Comparison of ENCODE assay signal across 8 cellular contexts in genomic region chr15:74873756-74874424, GRCh38. TPM values are rescaled to one million over a fixed set of nuclear protein-coding genes. Genes with fewer than 3 reads are reported as not detected.
DNase-seq lines count a peak whose midpoint lies in the region; ATAC-seq and FAIRE-seq lines count a peak whose summit lies in the region.

No MANE protein-coding gene starts in this region.

- FAIRE-seq in frontal cortex (lab: Jason Lieb, UNC), result no peak

- no peak for ATAC-seq in stimulated activated effector memory CD8-positive, alpha-beta T cell treated with anti-CD3 and anti-CD28 coated beads, Interleukin-12 subunit alpha, Interleukin-12 subunit beta, amount 100 ng/mL, for 72 hours
- no peak for ATAC-seq in HG03280 (IDR thresholded peaks at IDR 0.05; ENCODE audit: unreplicated experiment)

- H3K4me3 ChIP-seq in HUES6 (ENCODE audit: low read depth, low read length) (peak overlapping the region; percentile 90), iPS-11a (ENCODE audit: low read depth, low read length) (peak overlapping the region; percentile 30)

- H3K9me3 Mint-ChIP-seq in activated naive CD4-positive, alpha-beta T cell treated with anti-CD3 and anti-CD28 coated beads, Interleukin-2, amount 50 U/mL, for 24 hours, result no peaks in the 10 kb centered on the region
- H3K9me3 Mint-ChIP-seq in stimulated activated effector memory CD8-positive, alpha-beta T cell treated with anti-CD3 and anti-CD28 coated beads, Interleukin-12 subunit alpha, Interleukin-12 subunit beta, amount 100 ng/mL, for 72 hours, result no peaks in the 10 kb centered on the region

- H3K4me1 Mint-ChIP-seq in activated naive CD4-positive, alpha-beta T cell treated with anti-CD3 and anti-CD28 coated beads, Interleukin-2, amount 50 U/mL, for 24 hours, result peaks cover 43% of the 10 kb centered on the region
- peaks cover 52% of the 10 kb centered on the region for H3K4me1 Mint-ChIP-seq in stimulated activated effector memory CD8-positive, alpha-beta T cell treated with anti-CD3 and anti-CD28 coated beads, Interleukin-12 subunit alpha, Interleukin-12 subunit beta, amount 100 ng/mL, for 72 hours

- H3K4me3 Mint-ChIP-seq in activated naive CD4-positive, alpha-beta T cell treated with anti-CD3 and anti-CD28 coated beads, Interleukin-2, amount 50 U/mL, for 24 hours, result peak overlapping the region; percentile 99
- peak overlapping the region; percentile 100 for H3K4me3 Mint-ChIP-seq in stimulated activated effector memory CD8-positive, alpha-beta T cell treated with anti-CD3 and anti-CD28 coated beads, Interleukin-12 subunit alpha, Interleukin-12 subunit beta, amount 100 ng/mL, for 72 hours

- H3K27ac Mint-ChIP-seq in activated naive CD4-positive, alpha-beta T cell treated with anti-CD3 and anti-CD28 coated beads, Interleukin-2, amount 50 U/mL, for 24 hours, result peak overlapping the region; percentile 91
- peak overlapping the region; percentile 98 for H3K27ac Mint-ChIP-seq in stimulated activated effector memory CD8-positive, alpha-beta T cell treated with anti-CD3 and anti-CD28 coated beads, Interleukin-12 subunit alpha, Interleukin-12 subunit beta, amount 100 ng/mL, for 72 hours

- H3K36me3 Mint-ChIP-seq in activated naive CD4-positive, alpha-beta T cell treated with anti-CD3 and anti-CD28 coated beads, Interleukin-2, amount 50 U/mL, for 24 hours, result peaks cover 3% of the 10 kb centered on the region
- H3K36me3 Mint-ChIP-seq in stimulated activated effector memory CD8-positive, alpha-beta T cell treated with anti-CD3 and anti-CD28 coated beads, Interleukin-12 subunit alpha, Interleukin-12 subunit beta, amount 100 ng/mL, for 72 hours, result peaks cover 37% of the 10 kb centered on the region

- H3K4me1 ChIP-seq in HUES6 (ENCODE audit: control insufficient read depth, insufficient read depth, low read length), result peaks cover 21% of the 10 kb centered on the region; the same call in 1 of the 2 replicates

- no peak overlapping the region for H3K27ac ChIP-seq in HUES6 (ENCODE audit: low read depth, low read length)

- H3K27me3 ChIP-seq in HUES6 (ENCODE audit: control insufficient read depth, insufficient read depth, low read length), result no peaks in the 10 kb centered on the region

- H3K36me3 ChIP-seq in HUES6 (ENCODE audit: control insufficient read depth, insufficient read depth, low read length), result no peaks in the 10 kb centered on the region

- no peaks in the 10 kb centered on the region for H3K27me3 Mint-ChIP-seq in activated naive CD4-positive, alpha-beta T cell treated with anti-CD3 and anti-CD28 coated beads, Interleukin-2, amount 50 U/mL, for 24 hours

- H3K9ac ChIP-seq in HUES6 (ENCODE audit: low read length), result peak overlapping the region; percentile 9

- H3K9me3 ChIP-seq in HUES6 (ENCODE audit: control insufficient read depth, insufficient read depth, low read depth, low read length), result no peaks in the 10 kb centered on the region

- peak; percentile 21 for DNase-seq in COLO668 (lab: John Stamatoyannopoulos, UW; ENCODE audit: unreplicated experiment)
- DNase-seq in stimulated activated effector memory CD8-positive, alpha-beta T cell treated with anti-CD3 and anti-CD28 coated beads, Interleukin-12 subunit alpha, Interleukin-12 subunit beta, amount 100 ng/mL, for 72 hours (ENCODE audit: low spot score in 2 of 2), result no peak
- DNase-seq in T1000 (lab: John Stamatoyannopoulos, UW), result no peak
- no peak for DNase-seq in frontal cortex (ENCODE audit: low spot score in 2 of 2)

RNA-seq across cellular contexts. Expression of gene SCAMP2, which starts 0.7 kb away (rescaled TPM):
- total RNA-seq in frontal cortex, result 4.5 TPM

RNA-seq across cellular contexts. Expression of gene MPI, which starts 16.0 kb away (rescaled TPM):
- total RNA-seq in frontal cortex, result 26.1 TPM

RNA-seq across cellular contexts. Expression of gene ULK3, which starts 30.9 kb away (rescaled TPM):
- total RNA-seq in frontal cortex, result 30.6 TPM

RNA-seq across cellular contexts. Expression of gene FAM219B, which starts 32.8 kb away (rescaled TPM):
- total RNA-seq in frontal cortex, result 52.2 TPM

RNA-seq across cellular contexts. Expression of gene CPLX3, which starts 47.5 kb away (rescaled TPM):
- total RNA-seq in frontal cortex, result 0.82 TPM
